ENCODE assay signal across 8 cellular contexts in the genomic region with DNA sequence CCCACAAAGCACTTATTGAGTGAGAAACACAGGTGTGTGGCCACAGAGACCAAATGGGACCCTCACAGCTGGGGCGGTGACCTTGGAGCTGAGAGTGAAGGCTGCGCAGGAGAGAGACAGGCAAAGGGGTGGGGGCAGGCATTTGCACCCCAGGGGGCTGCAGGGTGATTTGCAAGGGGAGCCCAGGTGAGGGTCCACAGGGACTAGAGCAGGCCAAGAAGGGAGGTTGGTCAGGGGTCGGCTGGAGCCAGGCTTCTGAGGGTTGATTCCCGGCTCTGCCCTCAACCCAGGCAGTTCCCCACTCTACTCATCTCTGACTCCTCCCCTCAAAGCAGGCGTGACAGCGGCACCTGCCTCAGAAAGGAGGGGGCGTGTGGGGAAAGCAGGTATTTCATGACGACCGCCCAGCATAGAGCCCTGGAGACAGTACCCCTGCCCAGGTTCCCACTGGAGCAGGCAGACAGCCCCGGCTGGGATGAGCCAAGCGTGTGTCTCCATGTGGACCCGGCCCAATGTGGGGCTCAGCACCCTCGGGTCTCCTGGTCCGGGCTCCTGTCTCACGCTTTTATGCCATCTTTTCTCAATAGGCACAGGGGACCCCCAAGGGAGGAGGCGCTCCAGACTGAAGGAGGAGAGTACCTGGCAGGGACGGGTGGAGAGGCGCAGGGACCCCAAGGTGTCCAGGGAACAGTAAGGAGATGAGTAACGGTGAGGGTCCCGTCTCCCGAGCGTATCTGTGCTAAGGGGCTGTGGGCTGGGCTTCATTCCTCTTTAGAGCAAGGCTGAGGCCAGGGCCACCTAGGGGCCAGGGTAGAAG. TPM values are rescaled to one million over a fixed set of nuclear protein-coding genes. Genes with fewer than 3 reads are reported as not detected.
A peak's percentile ranks its signal among the peaks of the same experiment; 100 is the strongest.
DNase-seq lines count a peak whose midpoint lies in the region; ATAC-seq, FAIRE-seq and TF ChIP-seq lines count a peak whose summit lies in the region.

No MANE protein-coding gene starts in this region.

- peaks cover 34% of the 10 kb centered on the region for H3K4me1 ChIP-seq in keratinocyte (ENCODE audit: control insufficient read depth, extremely low read depth, insufficient read depth, low read length)
- H3K4me1 ChIP-seq in stomach smooth muscle (ENCODE audit: control insufficient read depth, insufficient read depth, low read length), result peaks cover 40% of the 10 kb centered on the region

- H3K9ac ChIP-seq in keratinocyte (ENCODE audit: control insufficient read depth, extremely low read depth, insufficient read depth, low read length), result no peak overlapping the region
- H3K9ac ChIP-seq in stomach smooth muscle (ENCODE audit: low read length in 2 of 2), result peak overlapping the region; percentile 37 to 74

- H3K9me3 ChIP-seq in keratinocyte (ENCODE audit: control insufficient read depth, low read depth, low read length) (no peaks in the 10 kb centered on the region), stomach smooth muscle (ENCODE audit: control insufficient read depth in 2 of 2, low read length in 2 of 2) (no peaks in the 10 kb centered on the region)

- DNase-seq in NCI-H748 (lab: John Stamatoyannopoulos, UW; ENCODE audit: unreplicated experiment), result peak; percentile 20
- no peak for DNase-seq in NCI-H748 treated with DMSO at 0.1 percent for 48 hours (lab: John Stamatoyannopoulos, UW)
- DNase-seq in SW480 (ENCODE audit: low spot score), result peak; percentile 48
- DNase-seq in keratinocyte (ENCODE audit: low read depth, low spot score), result no peak
- no peak for DNase-seq in amniotic stem cell (lab: John Stamatoyannopoulos, UW)
- DNase-seq in cerebellum (ENCODE audit: low spot score), result no peak

- peak overlapping the region; percentile 84 for H3K4me2 ChIP-seq in keratinocyte (ENCODE audit: control insufficient read depth, extremely low read depth, insufficient read depth, low read depth, low read length)

- no peak for ATAC-seq in HG03342 (IDR thresholded peaks at IDR 0.05; ENCODE audit: unreplicated experiment)

- H2AFZ ChIP-seq in keratinocyte (ENCODE audit: control insufficient read depth, low read length), result no peak overlapping the region

- peaks cover 3% of the 10 kb centered on the region for H3K9me1 ChIP-seq in keratinocyte (ENCODE audit: control insufficient read depth, extremely low read depth, insufficient read depth, low read length)

- H3K4me3 ChIP-seq in keratinocyte (ENCODE audit: control insufficient read depth in 2 of 3, extremely low read depth in 1 of 3, insufficient read depth in 2 of 3, low read depth in 1 of 3, low read length in 3 of 3), result no peak overlapping the region
- peak overlapping the region in 1 of 2 donors; percentile 72 for H3K4me3 ChIP-seq in stomach smooth muscle (ENCODE audit: low read length in 2 of 2)

- dilution Hi-C loops in keratinocyte (cut with MboI; ENCODE audit: extremely low pct_ligation_motif_present, low sequenced_read_pairs), result no loop called here

- H3K27ac ChIP-seq in keratinocyte (ENCODE audit: control insufficient read depth, insufficient read depth, low read length), result no peak overlapping the region
- peak overlapping the region; percentile 95 for H3K27ac ChIP-seq in stomach smooth muscle (ENCODE audit: low read length)

- H3K79me2 ChIP-seq in keratinocyte (ENCODE audit: control insufficient read depth, insufficient read depth, low read length), result peaks cover 11% of the 10 kb centered on the region

- peaks cover 4 to 7% of the 10 kb centered on the region in 2 experiments for H3K36me3 ChIP-seq in keratinocyte (ENCODE audit: control insufficient read depth in 2 of 2, extremely low read depth in 1 of 2, insufficient read depth in 2 of 2, low read length in 2 of 2)
- H3K36me3 ChIP-seq in stomach smooth muscle (ENCODE audit: control insufficient read depth in 2 of 2, insufficient read depth in 2 of 2, low read length in 2 of 2), result peaks cover 0 to 2% of the 10 kb centered on the region in 2 donors

- no peaks in the 10 kb centered on the region for H4K20me1 ChIP-seq in keratinocyte (ENCODE audit: control insufficient read depth, extremely low read depth, insufficient read depth, low read length)

- H3K27me3 ChIP-seq in keratinocyte (ENCODE audit: control insufficient read depth, extremely low read depth, insufficient read depth, low read length) (peaks cover under 1% of the 10 kb centered on the region), stomach smooth muscle (ENCODE audit: control insufficient read depth in 1 of 2, insufficient read depth in 2 of 2, low read length in 2 of 2) (no peaks in the 10 kb centered on the region)

- no peak for TF ChIP-seq CTCF in keratinocyte (optimal IDR thresholded peaks at IDR 0.05 in 1 of 3, IDR thresholded peaks at IDR 0.05 in 1 of 3, conservative IDR thresholded peaks at IDR 0.05 in 1 of 3; ENCODE audit: extremely low read depth in 1 of 3, insufficient read depth in 2 of 3, low read length in 3 of 3)

- no peak for FAIRE-seq in keratinocyte (lab: Jason Lieb, UNC)

RNA-seq across cellular contexts. Expression of a gene that starts 3.1 kb away (rescaled TPM):
- 12.3 to 15.6 TPM (median 15.0 TPM) in 3 replicates for polyA plus RNA-seq in keratinocyte
- 5.1 TPM for polyA plus RNA-seq in keratinocyte (2011; ENCODE audit: low read depth)
- polyA plus RNA-seq in keratinocyte (2011; cell fraction: cytosol; rRNA removed), result 10.0 and 15.3 TPM in 2 replicates
- 12.3 and 13.1 TPM in 2 replicates for polyA plus RNA-seq in keratinocyte (2011; cell fraction: nucleus; rRNA removed)
- polyA plus RNA-seq in keratinocyte (2012; ENCODE audit: low replicate concordance), result 9.0 and 16.4 TPM in 2 replicates
- polyA minus RNA-seq in keratinocyte, result 8.1 to 12.9 TPM (median 8.4 TPM) in 3 replicates
- polyA minus RNA-seq in keratinocyte (2011; cell fraction: cytosol; rRNA and poly(A)+ RNA removed), result 12.9 TPM
- polyA minus RNA-seq in keratinocyte (2011; cell fraction: nucleus; rRNA and poly(A)+ RNA removed), result 3.9 TPM in 2 replicates
- total RNA-seq in cerebellum, result 11.5 TPM

RNA-seq across cellular contexts. Expression of a gene that starts 11.5 kb away (rescaled TPM):
- polyA plus RNA-seq in keratinocyte, result 29.8 to 39.8 TPM (median 31.5 TPM) in 3 replicates
- 12.8 TPM for polyA plus RNA-seq in keratinocyte (2011; ENCODE audit: low read depth)
- 17.3 and 32.5 TPM in 2 replicates for polyA plus RNA-seq in keratinocyte (2011; cell fraction: cytosol; rRNA removed)
- polyA plus RNA-seq in keratinocyte (2011; cell fraction: nucleus; rRNA removed), result 43.7 and 47.3 TPM in 2 replicates
- 10.9 and 37.3 TPM in 2 replicates for polyA plus RNA-seq in keratinocyte (2012; ENCODE audit: low replicate concordance)
- 17.8 to 29.0 TPM (median 26.5 TPM) in 3 replicates for polyA minus RNA-seq in keratinocyte
- 44.1 TPM for polyA minus RNA-seq in keratinocyte (2011; cell fraction: cytosol; rRNA and poly(A)+ RNA removed)
- polyA minus RNA-seq in keratinocyte (2011; cell fraction: nucleus; rRNA and poly(A)+ RNA removed), result 20.3 and 22.1 TPM in 2 replicates
- total RNA-seq in cerebellum, result 12.0 TPM

RNA-seq across cellular contexts. Expression of a gene that starts 23.7 kb away (rescaled TPM):
- polyA plus RNA-seq in keratinocyte, result 2.7 to 4.8 TPM (median 3.6 TPM) in 3 replicates
- 0.36 TPM for polyA plus RNA-seq in keratinocyte (2011; ENCODE audit: low read depth)
- 1.7 and 3.6 TPM in 2 replicates for polyA plus RNA-seq in keratinocyte (2011; cell fraction: cytosol; rRNA removed)
- polyA plus RNA-seq in keratinocyte (2011; cell fraction: nucleus; rRNA removed), result 2.0 and 2.6 TPM in 2 replicates
- 1.5 and 7.3 TPM in 2 replicates for polyA plus RNA-seq in keratinocyte (2012; ENCODE audit: low replicate concordance)
- 0.23 to 0.61 TPM in 2 of 3 replicates, not detected in the other for polyA minus RNA-seq in keratinocyte
- polyA minus RNA-seq in keratinocyte (2011; cell fraction: cytosol; rRNA and poly(A)+ RNA removed), result 5.4 TPM
- 0.47 and 0.84 TPM in 2 replicates for polyA minus RNA-seq in keratinocyte (2011; cell fraction: nucleus; rRNA and poly(A)+ RNA removed)
- 3.8 TPM for total RNA-seq in cerebellum

Comparison
In these comparisons a context has a peak if more than half of its experiments do, and no peak if none do; other contexts are left out.
1. DNase-seq: peak in NCI-H748 (single experiment) and SW480 (single experiment); none in NCI-H748 treated with DMSO at 0.1 percent for 48 hours (single experiment), keratinocyte (single experiment), amniotic stem cell (single experiment) and cerebellum (single experiment).